8 cellular contexts compared by ENCODE assay signal in the genomic region with DNA sequence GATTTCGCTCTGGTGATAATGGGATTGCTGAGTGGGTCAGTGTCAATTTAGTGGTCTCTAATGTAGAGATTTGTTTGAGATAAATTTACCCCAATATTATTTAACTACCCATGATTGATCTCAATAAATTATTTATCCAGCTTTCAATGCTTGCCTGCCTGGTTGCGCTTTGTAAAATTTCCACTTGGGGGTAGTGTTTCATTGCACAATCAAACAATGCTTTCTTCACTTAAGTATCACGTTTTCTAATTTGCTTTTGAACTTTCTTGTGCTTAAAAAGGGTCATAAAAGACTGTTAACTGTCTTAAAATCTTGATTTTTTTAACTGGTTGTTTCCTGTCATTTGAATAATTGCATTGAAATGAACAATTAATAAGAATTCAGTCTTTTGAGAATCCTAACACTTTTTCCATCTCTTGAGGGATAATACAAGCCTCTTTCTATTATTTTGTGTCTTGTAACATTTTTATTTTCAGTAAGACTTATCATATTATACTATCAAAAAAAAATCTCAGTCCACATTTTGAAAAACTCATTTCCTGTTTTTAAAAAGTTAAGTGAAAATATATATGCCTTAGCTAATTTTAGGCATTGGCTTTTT. TPM values are rescaled to one million over a fixed set of nuclear protein-coding genes. Genes with fewer than 3 reads are reported as not detected.
DNase-seq lines count a peak whose midpoint lies in the region; ATAC-seq and TF ChIP-seq lines count a peak whose summit lies in the region.

No MANE protein-coding gene starts in this region.

- no peak overlapping the region for H3K4me3 ChIP-seq in CD4-positive, alpha-beta memory T cell (ENCODE audit: low read length in 2 of 2)
- H3K4me3 ChIP-seq in RWPE2 (ENCODE audit: severe bottlenecking): no peak overlapping the region

- no peak overlapping the region for H3K27ac Mint-ChIP-seq in CD4-positive, alpha-beta memory T cell
- H3K27ac Mint-ChIP-seq in activated T-cell treated with anti-CD3 and anti-CD28 coated beads, Interleukin-2, amount 50 U/mL, for 72 hours: no peak overlapping the region

- no peak overlapping the region for H3K27ac ChIP-seq in CD4-positive, alpha-beta memory T cell (ENCODE audit: low read depth, low read length)
- H3K27ac ChIP-seq in RWPE2 (ENCODE audit: poor library complexity, severe bottlenecking) (no peak overlapping the region), foreskin keratinocyte (no peak overlapping the region)

- no peaks in the 10 kb centered on the region for H3K9me3 ChIP-seq in CD4-positive, alpha-beta memory T cell (ENCODE audit: control insufficient read depth in 1 of 2, low read length in 2 of 2)
- peaks cover 4% of the 10 kb centered on the region for H3K9me3 ChIP-seq in RWPE2 (ENCODE audit: severe bottlenecking)

- POLR2A ChIA-PET in CD4-positive, alpha-beta memory T cell (lab: Charles Lee; ENCODE audit: partially characterized antibody): no interaction called here

- H3K27me3 Mint-ChIP-seq in CD4-positive, alpha-beta memory T cell: no peaks in the 10 kb centered on the region
- H3K27me3 Mint-ChIP-seq in activated T-cell treated with anti-CD3 and anti-CD28 coated beads, Interleukin-2, amount 50 U/mL, for 72 hours (ENCODE audit: low read depth): no peaks in the 10 kb centered on the region

- intact Hi-C loops in CD4-positive, alpha-beta memory T cell (cut with micrococcal nuclease): no loop called here

- ATAC-seq in GM18520 (IDR thresholded peaks at IDR 0.05; ENCODE audit: unreplicated experiment) (peak; percentile 49), HG03095 (IDR thresholded peaks at IDR 0.05; ENCODE audit: unreplicated experiment) (peak; percentile 64), RWPE2 (ENCODE audit: low read depth) (no peak), foreskin keratinocyte (peak; percentile 37)
- ATAC-seq in activated T-cell treated with anti-CD3 and anti-CD28 coated beads, Interleukin-2, amount 50 U/mL, for 72 hours (replicated peaks in 1 of 2): no peak

- CTCF ChIA-PET in CD4-positive, alpha-beta memory T cell (lab: Charles Lee; ENCODE audit: partially characterized antibody): interaction anchor here (1.0 to 1.1 kb wide), 3 partner anchors 9 to 41 kb away, joined by 3 read pairs; no protein-coding TSS in a partner anchor

- no peaks in the 10 kb centered on the region for H3K27me3 ChIP-seq in CD4-positive, alpha-beta memory T cell (ENCODE audit: insufficient read depth, low read length)
- H3K27me3 ChIP-seq in RWPE2 (ENCODE audit: insufficient read depth, poor library complexity, severe bottlenecking) (no peaks in the 10 kb centered on the region), foreskin keratinocyte (no peaks in the 10 kb centered on the region)

- H3K36me3 Mint-ChIP-seq in CD4-positive, alpha-beta memory T cell: peaks cover 57 to 72% of the 10 kb centered on the region in 2 donors
- peaks cover 18 to 23% of the 10 kb centered on the region in 2 donors for H3K36me3 Mint-ChIP-seq in activated T-cell treated with anti-CD3 and anti-CD28 coated beads, Interleukin-2, amount 50 U/mL, for 72 hours (ENCODE audit: insufficient read depth in 2 of 2)

- H3K36me3 ChIP-seq in CD4-positive, alpha-beta memory T cell (ENCODE audit: insufficient read depth, low read length): no peaks in the 10 kb centered on the region
- peaks cover 30% of the 10 kb centered on the region for H3K36me3 ChIP-seq in RWPE2 (ENCODE audit: low read depth)

- H3K4me1 Mint-ChIP-seq in CD4-positive, alpha-beta memory T cell: peaks cover 7 to 20% (median 16%) of the 10 kb centered on the region in 4 donors
- peaks cover 13% of the 10 kb centered on the region for H3K4me1 Mint-ChIP-seq in activated T-cell treated with anti-CD3 and anti-CD28 coated beads, Interleukin-2, amount 50 U/mL, for 72 hours (ENCODE audit: low read depth)

- peak in 3 of 5 donors; percentile 2 to 6 (median 6) for DNase-seq in CD4-positive, alpha-beta memory T cell
- no peak for DNase-seq in RWPE2 (ENCODE audit: low spot score)
- DNase-seq in foreskin keratinocyte: peak in 1 of 2 donors; percentile 14
- DNase-seq in superior temporal gyrus (ENCODE audit: extremely low spot score): peak; percentile 80
- no peak for DNase-seq in GF-D8 (lab: John Stamatoyannopoulos, UW)
- no peak for DNase-seq in activated T-cell treated with anti-CD3 and anti-CD28 coated beads, Interleukin-2, amount 50 U/mL, for 72 hours

- H3K4me3 Mint-ChIP-seq in CD4-positive, alpha-beta memory T cell: no peak overlapping the region
- no peak overlapping the region for H3K4me3 Mint-ChIP-seq in activated T-cell treated with anti-CD3 and anti-CD28 coated beads, Interleukin-2, amount 50 U/mL, for 72 hours

- peaks cover 4% of the 10 kb centered on the region for H3K4me1 ChIP-seq in CD4-positive, alpha-beta memory T cell (ENCODE audit: insufficient read depth, low read length)
- H3K4me1 ChIP-seq in RWPE2 (ENCODE audit: insufficient read depth, poor library complexity, severe bottlenecking): no peaks in the 10 kb centered on the region
- H3K4me1 ChIP-seq in foreskin keratinocyte: no peaks in the 10 kb centered on the region

- H3K9me3 Mint-ChIP-seq in CD4-positive, alpha-beta memory T cell: peaks cover 3 to 35% (median 21%) of the 10 kb centered on the region in 8 donors
- peaks cover 4 to 12% of the 10 kb centered on the region in 2 donors for H3K9me3 Mint-ChIP-seq in activated T-cell treated with anti-CD3 and anti-CD28 coated beads, Interleukin-2, amount 50 U/mL, for 72 hours

- peak; percentile 83 for TF ChIP-seq CTCF in RWPE2 (IDR thresholded peaks at IDR 0.05; ENCODE audit: poor library complexity, severe bottlenecking)
- peak; percentile 81 for TF ChIP-seq CTCF in foreskin keratinocyte (conservative IDR thresholded peaks at IDR 0.05)

RNA-seq across cellular contexts. Expression of gene HSD17B4, which starts 18.7 kb away (rescaled TPM):
- 10 to 100 TPM; 60.2 to 79.1 TPM for total RNA-seq in CD4-positive, alpha-beta memory T cell
- 10 to 100 TPM; 52.8 to 73.4 TPM for polyA plus RNA-seq in CD4-positive, alpha-beta memory T cell
- 119 and 124 TPM in 2 replicates for total RNA-seq in foreskin keratinocyte
- 89.8 and 97.6 TPM in 2 replicates for polyA plus RNA-seq in foreskin keratinocyte
- total RNA-seq in activated T-cell treated with anti-CD3 and anti-CD28 coated beads, Interleukin-2, amount 50 U/mL, for 72 hours: 10 to 100 TPM; 63.1 to 90.6 TPM

Comparison
In these comparisons a context has a peak if more than half of its experiments do, and no peak if none do; other contexts are left out.
1. DNase-seq: peak in CD4-positive, alpha-beta memory T cell (3 of 5) and superior temporal gyrus (single experiment); none in RWPE2 (single experiment), GF-D8 (single experiment) and activated T-cell treated with anti-CD3 and anti-CD28 coated beads, Interleukin-2, amount 50 U/mL, for 72 hours (0 of 2).
2. ATAC-seq: peak in GM18520 (single experiment), HG03095 (single experiment) and foreskin keratinocyte (single experiment); none in RWPE2 (single experiment) and activated T-cell treated with anti-CD3 and anti-CD28 coated beads, Interleukin-2, amount 50 U/mL, for 72 hours (0 of 2).